ENCODE assay signal across 8 cellular contexts in genomic region chr10:110354322-110354766, GRCh38. TPM values are rescaled to one million over a fixed set of nuclear protein-coding genes. Genes with fewer than 3 reads are reported as not detected.
DNase-seq lines count a peak whose midpoint lies in the region; ATAC-seq and TF ChIP-seq lines count a peak whose summit lies in the region.

No MANE protein-coding gene starts in this region.

- H3K27me3 ChIP-seq in IMR-90 (ENCODE audit: control insufficient read depth, insufficient read depth, low read length) (no peaks in the 10 kb centered on the region), adrenal gland (no peaks in the 10 kb centered on the region), right atrium auricular region (no peaks in the 10 kb centered on the region)

- H3K23ac ChIP-seq in IMR-90 (ENCODE audit: low read depth, low read length) = peak overlapping the region; percentile 76

- POLR2A ChIA-PET in IMR-90 (lab: Charles Lee; ENCODE audit: unreplicated experiment) = interaction anchor here (0.5 to 0.8 kb wide), 2 partner anchors 144 to 153 kb away, joined by 3 to 5 read pairs; no protein-coding TSS in a partner anchor

- DNase-seq in NCI-H748 (lab: John Stamatoyannopoulos, UW; ENCODE audit: unreplicated experiment) (peak; percentile 60), NCI-H748 treated with DMSO at 0.1 percent for 48 hours (lab: John Stamatoyannopoulos, UW) (no peak), IMR-90 (peak; percentile 90), SW 1271 (lab: John Stamatoyannopoulos, UW) (peak; percentile 36 to 42), adrenal gland (peak; percentile 84 to 97 (median 93)), right atrium auricular region (ENCODE audit: low spot score) (peak; percentile 81), sciatic nerve (ENCODE audit: low spot score) (peak; percentile 89)

- peak overlapping the region; percentile 67; the same call in 1 of the 2 replicates for H3K56ac ChIP-seq in IMR-90 (ENCODE audit: extremely low read depth, insufficient read depth, low read length)

- peak overlapping the region; percentile 42 for H2BK15ac ChIP-seq in IMR-90 (ENCODE audit: low read depth, low read length)

- peak overlapping the region; percentile 85 for H2BK120ac ChIP-seq in IMR-90 (ENCODE audit: low read depth, low read length)

- TF ChIP-seq CTCF in IMR-90 (conservative IDR thresholded peaks at IDR 0.05; ENCODE audit: low read depth, low read length) = peak; percentile 92
- peak; percentile 75 to 95 (median 82) for TF ChIP-seq CTCF in adrenal gland (IDR thresholded peaks at IDR 0.05)
- peak in 1 of 2 donors; percentile 78 for TF ChIP-seq CTCF in right atrium auricular region (IDR thresholded peaks at IDR 0.05)

- peak overlapping the region; percentile 74 for H2AFZ ChIP-seq in IMR-90 (replicated peaks; ENCODE audit: low read length, poor library complexity)

- CTCF ChIA-PET in IMR-90 (lab: Yijun Ruan, JAX) = interaction anchor here (0.6 to 2.5 kb wide), 16 partner anchors 13 to 215 kb away, joined by 3 to 13 read pairs (median 4); no protein-coding TSS in a partner anchor

- peaks cover 0 to 16% of the 10 kb centered on the region in 2 experiments; a peak in 1 of 4 replicates for H3K79me1 ChIP-seq in IMR-90 (ENCODE audit: low read depth in 1 of 2, low read length in 2 of 2)

- dilution Hi-C loops in IMR-90 (cut with HindIII; ENCODE audit: low sequenced_read_pairs, unreplicated experiment) = no loop called here

- peak overlapping the region; percentile 80 for H3K4ac ChIP-seq in IMR-90 (ENCODE audit: low read depth, low read length)

- H3K36me3 ChIP-seq in IMR-90 (ENCODE audit: control insufficient read depth, insufficient read depth, low read length) (no peaks in the 10 kb centered on the region), adrenal gland (replicated peaks in 1 of 2) (no peaks in the 10 kb centered on the region), right atrium auricular region (no peaks in the 10 kb centered on the region)

- peak overlapping the region; percentile 32 for H4K5ac ChIP-seq in IMR-90 (ENCODE audit: low read depth, low read length)

- H3K9me3 ChIP-seq in IMR-90 (ENCODE audit: control insufficient read depth, insufficient read depth, low read length) (no peaks in the 10 kb centered on the region), adrenal gland (replicated peaks in 1 of 3) (no peaks in the 10 kb centered on the region), right atrium auricular region (no peaks in the 10 kb centered on the region)

- H3K27ac ChIP-seq in IMR-90 (ENCODE audit: insufficient read depth, low read length) (peak overlapping the region; percentile 59), adrenal gland (peak overlapping the region in 3 of 5 donors; percentile 13 to 76 (median 64)), right atrium auricular region (no peak overlapping the region)

- peak overlapping the region; percentile 74 for H2AK9ac ChIP-seq in IMR-90 (replicated peaks; ENCODE audit: low read depth, low read length, poor library complexity)

- peak overlapping the region; percentile 76 for H3K4me2 ChIP-seq in IMR-90 (ENCODE audit: low read depth, low read length)

- ATAC-seq in IMR-90 (ENCODE audit: low read depth) (peak; percentile 45), sciatic nerve (peak; percentile 83), HG03439 (IDR thresholded peaks at IDR 0.05; ENCODE audit: unreplicated experiment) (no peak)

- peaks cover 30% of the 10 kb centered on the region for H3K9me1 ChIP-seq in IMR-90 (ENCODE audit: insufficient read depth, low read length)

- H3K4me3 ChIP-seq in IMR-90 (ENCODE audit: insufficient read depth, low read depth, low read length) (no peak overlapping the region; the same call in 1 of the 2 replicates), adrenal gland (no peak overlapping the region), right atrium auricular region (no peak overlapping the region)

- H3K4me1 ChIP-seq in IMR-90 (ENCODE audit: control insufficient read depth, insufficient read depth, low read length) (peaks cover 37% of the 10 kb centered on the region), adrenal gland (replicated peaks in 1 of 2) (peaks cover 0 to 18% of the 10 kb centered on the region in 2 donors), right atrium auricular region (peaks cover 0 to 8% of the 10 kb centered on the region in 2 donors)

- H2BK5ac ChIP-seq in IMR-90 (ENCODE audit: low read depth, low read length, poor library complexity, severe bottlenecking) = peak overlapping the region; percentile 86

- in situ Hi-C loops in IMR-90 (cut with MboI; ENCODE audit: low sequenced_read_pairs) = loop anchor here (5.0 kb wide), 1 partner anchor 148 kb away; no protein-coding TSS in a partner anchor

- intact Hi-C loops in IMR-90 (cut with micrococcal nuclease) = loop anchor here (1.0 to 5.0 kb wide), 4 partner anchors 48 to 213 kb away; partner anchors contain the start of genes DUSP5 and SMC3
- intact Hi-C loops in adrenal gland (cut with DNase I) = loop anchor here in 1 of 2 donors (2.0 to 10.0 kb wide), 2 partner anchors 140 to 192 kb away; partner anchors contain the start of gene DUSP5
- intact Hi-C loops in sciatic nerve (cut with DNase I) = no loop called here

- peak overlapping the region; percentile 69 to 75; a peak in 3 of 4 replicates for H4K8ac ChIP-seq in IMR-90 (ENCODE audit: low read depth in 2 of 2, low read length in 2 of 2)

- TF ChIP-seq RAD21 in IMR-90 (IDR thresholded peaks at IDR 0.05; ENCODE audit: low read length) = peak; percentile 86

- no CpG with 5 or more reads among the region's 11 CpGs for WGBS in IMR-90 (ENCODE audit: extremely low coverage in 2 of 2, insufficient read length in 1 of 2), 2 experiments
- 25 to 28% (median 27%) methylated on average over 11 of the region's 11 CpGs for WGBS in adrenal gland, 4 donors

- no peak; the same call in 1 of the 2 replicates for TF ChIP-seq POLR2A in IMR-90 (IDR thresholded peaks at IDR 0.05; ENCODE audit: low read depth, low read length)
- no peak for TF ChIP-seq POLR2A in adrenal gland (IDR thresholded peaks at IDR 0.05)

- peak overlapping the region; percentile 47; the same call in 1 of the 2 replicates for H3K9ac ChIP-seq in IMR-90 (ENCODE audit: low read depth, low read length)

- H4K91ac ChIP-seq in IMR-90 (ENCODE audit: insufficient read depth, low read depth, low read length) = peak overlapping the region; percentile 87

- H4K20me1 ChIP-seq in IMR-90 (ENCODE audit: insufficient read depth, low read length) = no peaks in the 10 kb centered on the region

- H3K14ac ChIP-seq in IMR-90 (replicated peaks; ENCODE audit: low read depth, low read length) = peak overlapping the region; percentile 93

- H3K18ac ChIP-seq in IMR-90 (ENCODE audit: low read depth, low read length) = peak overlapping the region; percentile 90

- no TSS peak for BruUV-seq in IMR-90 (replicated peaks; lab: Mats Ljungman, UMichigan)

- peak overlapping the region; percentile 98 for H2AK5ac ChIP-seq in IMR-90 (ENCODE audit: low read depth, low read length)

- H2BK20ac ChIP-seq in IMR-90 (ENCODE audit: low read depth, low read length) = peak overlapping the region; percentile 74

TF ChIP-seq in IMR-90, 13 proteins besides CTCF, POLR2A, EP300 and RAD21:
- TF ChIP-seq RFX5 (IDR thresholded peaks at IDR 0.05; ENCODE audit: low read depth, low read length) (no peak), FOS (IDR thresholded peaks at IDR 0.05; ENCODE audit: low read depth, low read length) (no peak), MXI1 (IDR thresholded peaks at IDR 0.05; ENCODE audit: borderline replicate concordance, low read depth, low read length) (peak; percentile 78; the same call in 1 of the 2 replicates), SMC3 (IDR thresholded peaks at IDR 0.05; ENCODE audit: low read depth, low read length) (peak; percentile 90)
TF ChIP-seq in IMR-90: peak in this region for 2.

RNA-seq across cellular contexts. Expression of gene SMNDC1, which starts 49.6 kb away (rescaled TPM):
- total RNA-seq in IMR-90 (2012; rRNA removed) = 3.9 and 8.6 TPM in 2 replicates
- polyA plus RNA-seq in IMR-90 (2012; rRNA removed) = 12.2 and 15.1 TPM in 2 replicates
- polyA plus RNA-seq in IMR-90 (2012; cell fraction: cytosol; rRNA removed) = 3.6 and 4.1 TPM in 2 replicates
- polyA plus RNA-seq in IMR-90 (2012; cell fraction: nucleus; rRNA removed; ENCODE audit: low replicate concordance) = 3.3 and 15.7 TPM in 2 replicates
- total RNA-seq in adrenal gland = 10 to 100 TPM in 4 of 8 donors, 1 to 10 TPM in 4; 3.7 to 30.0 (median 18.2) TPM
- polyA plus RNA-seq in adrenal gland = 10 to 100 TPM in 1 of 3 donors, 1 to 10 TPM in 2; 8.7 to 34.4 (median 9.8) TPM
- total RNA-seq in right atrium auricular region = 1 to 10 TPM; 5.0 to 5.9 TPM
- total RNA-seq in sciatic nerve = 35.4 TPM

Comparison
In these comparisons a context has a peak if more than half of its experiments do, and no peak if none do; other contexts are left out.
1. H3K27ac ChIP-seq: peak in IMR-90 (single experiment) and adrenal gland (3 of 5); none in right atrium auricular region (0 of 2).